Comparison of ENCODE assay signal across 19 cellular contexts in the genomic region with DNA sequence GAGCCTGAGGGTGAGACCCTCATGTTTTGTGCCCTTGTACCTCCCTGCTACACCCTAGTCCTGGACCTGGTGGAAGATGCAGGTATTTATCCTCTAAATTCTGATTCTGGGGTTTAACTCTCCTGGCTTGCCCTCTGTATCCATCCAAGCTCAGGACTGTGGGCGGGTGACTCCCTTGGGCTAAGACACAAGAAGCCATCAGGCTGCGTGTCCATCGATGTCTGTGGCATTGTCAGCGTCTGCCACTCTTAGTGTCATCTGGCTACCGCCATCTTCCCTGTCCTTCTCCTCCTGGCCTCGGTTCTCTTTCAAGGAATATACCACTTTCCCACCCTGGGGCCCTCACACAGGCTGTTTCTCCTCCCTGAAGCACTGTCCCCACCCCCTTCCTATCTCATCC. TPM values are rescaled to one million over a fixed set of nuclear protein-coding genes. Genes with fewer than 3 reads are reported as not detected.
A peak's percentile ranks its signal among the peaks of the same experiment; 100 is the strongest.
DNase-seq lines count a peak whose midpoint lies in the region; ATAC-seq and TF ChIP-seq lines count a peak whose summit lies in the region.
"Had no signal": no experiment of that assay in that cellular context is flagged by ENCODE, and none has a peak within 500 bp of the region (broad histone marks: within the 10 kb centered on the region; RNA-seq: fewer than 3 reads in every experiment).

No MANE protein-coding gene starts in this region.

- no peaks in the 10 kb centered on the region for H3K36me3 ChIP-seq in neural progenitor cell
- H3K36me3 ChIP-seq: BLaER1 treated with 17β-estradiol and CSF1 and Interleukin-3, amounts not matched to agents 10 nM and 100 nM had no signal

- peak overlapping the region; percentile 23 for H3K27ac Mint-ChIP-seq in neural progenitor cell
- H3K27ac Mint-ChIP-seq: B cell; CD8-positive, alpha-beta T cell; HFFc6 had no signal

- peak; percentile 5 for DNase-seq in activated effector memory CD4-positive, alpha-beta T cell treated with anti-CD3 and anti-CD28 coated beads, Interleukin-2, amount 50 U/mL, for 16 hours
- no peak for DNase-seq in activated effector memory CD4-positive, alpha-beta T cell treated with Interleukin-2 at 50 U/mL for 16 hours
- peak; percentile 35 for DNase-seq in islet precursor cell
- DNase-seq in neural progenitor cell (ENCODE audit: low spot score): no peak
- no peak for DNase-seq in NCI-H524 treated with DMSO at 0.1 percent for 48 hours (lab: John Stamatoyannopoulos, UW)
- DNase-seq: 8988T; Calu3; CD8-positive, alpha-beta T cell; DMS79 treated with DMSO at 0.1 percent for 48 hours; GOT3; H7; HFFc6 had no signal

- no peaks in the 10 kb centered on the region for H3K4me1 ChIP-seq in neural progenitor cell

- no peaks in the 10 kb centered on the region for H3K9me3 ChIP-seq in neural progenitor cell (ENCODE audit: low read depth)
- H3K9me3 ChIP-seq: BLaER1 treated with 17β-estradiol and CSF1 and Interleukin-3, amounts not matched to agents 10 nM and 100 nM had no signal

- H2AFZ ChIP-seq in neural progenitor cell (replicated peaks): no peak overlapping the region

- ATAC-seq in HG02970 (IDR thresholded peaks at IDR 0.05; ENCODE audit: low FRiP score, unreplicated experiment): no peak
- ATAC-seq in HG03460 (IDR thresholded peaks at IDR 0.05; ENCODE audit: unreplicated experiment): no peak
- ATAC-seq: CD8-positive, alpha-beta T cell; GM12878; HCT116; HepG2 had no signal

- H3K4me2 ChIP-seq in neural progenitor cell: no peak overlapping the region
- H3K4me2 ChIP-seq: BLaER1 treated with 17β-estradiol and CSF1 and Interleukin-3, amounts not matched to agents 10 nM and 100 nM had no signal

- H3K4me3 Mint-ChIP-seq in neural progenitor cell: no peak overlapping the region
- H3K4me3 Mint-ChIP-seq: B cell; CD8-positive, alpha-beta T cell; HFFc6 had no signal

- H3K27ac ChIP-seq in neural progenitor cell: no peak overlapping the region
- H3K27ac ChIP-seq: BLaER1 treated with 17β-estradiol and CSF1 and Interleukin-3, amounts not matched to agents 10 nM and 100 nM had no signal

- H3K9me3 Mint-ChIP-seq in neural progenitor cell: no peaks in the 10 kb centered on the region
- H3K9me3 Mint-ChIP-seq: CD8-positive, alpha-beta T cell; HFFc6 had no signal

- H3F3A ChIP-seq in neural progenitor cell (ENCODE audit: low read depth): peaks cover 3% of the 10 kb centered on the region

- H3K4me1 Mint-ChIP-seq in neural progenitor cell: no peaks in the 10 kb centered on the region
- H3K4me1 Mint-ChIP-seq: B cell had no signal

- no peaks in the 10 kb centered on the region for H3K79me2 ChIP-seq in neural progenitor cell (ENCODE audit: low read depth)

- no peaks in the 10 kb centered on the region for H3K27me3 ChIP-seq in neural progenitor cell
- H3K27me3 ChIP-seq: BLaER1 treated with 17β-estradiol and CSF1 and Interleukin-3, amounts not matched to agents 10 nM and 100 nM had no signal

- H3K4me3 ChIP-seq in neural progenitor cell: no peak overlapping the region
- H3K4me3 ChIP-seq: BLaER1 treated with 17β-estradiol and CSF1 and Interleukin-3, amounts not matched to agents 10 nM and 100 nM; GM12878 had no signal

- H3K36me3 Mint-ChIP-seq in neural progenitor cell: no peaks in the 10 kb centered on the region
- H3K36me3 Mint-ChIP-seq: CD8-positive, alpha-beta T cell had no signal

- peaks cover 13% of the 10 kb centered on the region for H3K27me3 Mint-ChIP-seq in neural progenitor cell (ENCODE audit: insufficient read depth, low read depth)

- H3K9ac ChIP-seq in neural progenitor cell: no peak overlapping the region
- H3K9ac ChIP-seq: BLaER1 treated with 17β-estradiol and CSF1 and Interleukin-3, amounts not matched to agents 10 nM and 100 nM had no signal

- no peak for TF ChIP-seq CTCF in neural progenitor cell (IDR thresholded peaks at IDR 0.05)

- no peaks in the 10 kb centered on the region for H4K20me1 ChIP-seq in neural progenitor cell (ENCODE audit: low read depth)
- H4K20me1 ChIP-seq: BLaER1 treated with 17β-estradiol and CSF1 and Interleukin-3, amounts not matched to agents 10 nM and 100 nM had no signal

RNA-seq across cellular contexts. Expression of a gene that starts 28.9 kb away (rescaled TPM):
- 46.4 and 74.3 TPM in 2 replicates for total RNA-seq in neural progenitor cell (ENCODE audit: low replicate concordance)

RNA-seq across cellular contexts. Expression of a gene that starts 35.5 kb away (rescaled TPM):
- 0.37 TPM in 1 of 2 replicates, not detected in the other for total RNA-seq in neural progenitor cell (ENCODE audit: low replicate concordance)
- total RNA-seq: B cell; Calu3; CD8-positive, alpha-beta T cell; GM12878; HepG2; HFFc6 had no signal

Comparison
In these comparisons a context has a peak if more than half of its experiments do, and no peak if none do; other contexts are left out.
1. DNase-seq: peak in activated effector memory CD4-positive, alpha-beta T cell treated with anti-CD3 and anti-CD28 coated beads, Interleukin-2, amount 50 U/mL, for 16 hours (single experiment) and islet precursor cell (single experiment); none in activated effector memory CD4-positive, alpha-beta T cell treated with Interleukin-2 at 50 U/mL for 16 hours (single experiment), neural progenitor cell (single experiment) and NCI-H524 treated with DMSO at 0.1 percent for 48 hours (single experiment).